3 cellular contexts compared by ENCODE assay signal in the genomic region with DNA sequence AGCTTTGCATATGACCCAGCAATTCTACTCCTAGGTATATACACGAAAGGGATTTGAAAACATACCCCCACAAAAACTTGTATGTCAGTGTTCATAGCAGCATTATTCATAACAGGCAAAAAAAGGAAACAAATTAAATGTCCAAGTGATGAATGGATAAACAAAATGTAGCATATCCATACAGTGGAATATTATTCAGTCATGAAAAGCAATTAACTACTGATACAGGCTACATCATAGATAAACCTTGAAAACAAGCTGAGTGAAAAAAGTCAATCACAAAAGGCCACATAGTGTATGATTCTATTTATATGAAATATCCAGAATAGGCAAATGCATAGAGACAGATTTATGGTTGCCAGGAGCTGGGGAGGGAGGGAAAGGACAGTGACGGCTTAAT.
TF ChIP-seq lines count a peak whose summit lies in the region.

No MANE protein-coding gene starts in this region.

TF ChIP-seq in SK-N-SH, 30 proteins besides CTCF, POLR2A, EP300 and RAD21:
- TF ChIP-seq MXI1 (IDR thresholded peaks at IDR 0.05; ENCODE audit: low read depth, low read length) (no peak), FOSL2 (IDR thresholded peaks at IDR 0.05; ENCODE audit: borderline replicate concordance, low read depth) (no peak), YY1 (IDR thresholded peaks at IDR 0.05; ENCODE audit: low read depth) (no peak), FOXM1 (IDR thresholded peaks at IDR 0.05; ENCODE audit: low read depth) (no peak), JUND (IDR thresholded peaks at IDR 0.05) (no peak), EZH2phosphoT487 (IDR thresholded peaks at IDR 0.05; ENCODE audit: borderline replicate concordance, low read depth) (no peak)
- TF ChIP-seq, protein P1, sequence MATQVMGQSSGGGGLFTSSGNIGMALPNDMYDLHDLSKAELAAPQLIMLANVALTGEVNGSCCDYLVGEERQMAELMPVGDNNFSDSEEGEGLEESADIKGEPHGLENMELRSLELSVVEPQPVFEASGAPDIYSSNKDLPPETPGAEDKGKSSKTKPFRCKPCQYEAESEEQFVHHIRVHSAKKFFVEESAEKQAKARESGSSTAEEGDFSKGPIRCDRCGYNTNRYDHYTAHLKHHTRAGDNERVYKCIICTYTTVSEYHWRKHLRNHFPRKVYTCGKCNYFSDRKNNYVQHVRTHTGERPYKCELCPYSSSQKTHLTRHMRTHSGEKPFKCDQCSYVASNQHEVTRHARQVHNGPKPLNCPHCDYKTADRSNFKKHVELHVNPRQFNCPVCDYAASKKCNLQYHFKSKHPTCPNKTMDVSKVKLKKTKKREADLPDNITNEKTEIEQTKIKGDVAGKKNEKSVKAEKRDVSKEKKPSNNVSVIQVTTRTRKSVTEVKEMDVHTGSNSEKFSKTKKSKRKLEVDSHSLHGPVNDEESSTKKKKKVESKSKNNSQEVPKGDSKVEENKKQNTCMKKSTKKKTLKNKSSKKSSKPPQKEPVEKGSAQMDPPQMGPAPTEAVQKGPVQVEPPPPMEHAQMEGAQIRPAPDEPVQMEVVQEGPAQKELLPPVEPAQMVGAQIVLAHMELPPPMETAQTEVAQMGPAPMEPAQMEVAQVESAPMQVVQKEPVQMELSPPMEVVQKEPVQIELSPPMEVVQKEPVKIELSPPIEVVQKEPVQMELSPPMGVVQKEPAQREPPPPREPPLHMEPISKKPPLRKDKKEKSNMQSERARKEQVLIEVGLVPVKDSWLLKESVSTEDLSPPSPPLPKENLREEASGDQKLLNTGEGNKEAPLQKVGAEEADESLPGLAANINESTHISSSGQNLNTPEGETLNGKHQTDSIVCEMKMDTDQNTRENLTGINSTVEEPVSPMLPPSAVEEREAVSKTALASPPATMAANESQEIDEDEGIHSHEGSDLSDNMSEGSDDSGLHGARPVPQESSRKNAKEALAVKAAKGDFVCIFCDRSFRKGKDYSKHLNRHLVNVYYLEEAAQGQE (IDR thresholded peaks at IDR 0.05; ENCODE audit: low read depth, low read length), result no peak
- TF ChIP-seq, protein P2, sequence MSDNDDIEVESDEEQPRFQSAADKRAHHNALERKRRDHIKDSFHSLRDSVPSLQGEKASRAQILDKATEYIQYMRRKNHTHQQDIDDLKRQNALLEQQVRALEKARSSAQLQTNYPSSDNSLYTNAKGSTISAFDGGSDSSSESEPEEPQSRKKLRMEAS (IDR thresholded peaks at IDR 0.05; ENCODE audit: low read depth), result no peak
- TF ChIP-seq, protein P3, sequence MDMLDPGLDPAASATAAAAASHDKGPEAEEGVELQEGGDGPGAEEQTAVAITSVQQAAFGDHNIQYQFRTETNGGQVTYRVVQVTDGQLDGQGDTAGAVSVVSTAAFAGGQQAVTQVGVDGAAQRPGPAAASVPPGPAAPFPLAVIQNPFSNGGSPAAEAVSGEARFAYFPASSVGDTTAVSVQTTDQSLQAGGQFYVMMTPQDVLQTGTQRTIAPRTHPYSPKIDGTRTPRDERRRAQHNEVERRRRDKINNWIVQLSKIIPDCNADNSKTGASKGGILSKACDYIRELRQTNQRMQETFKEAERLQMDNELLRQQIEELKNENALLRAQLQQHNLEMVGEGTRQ (IDR thresholded peaks at IDR 0.05; ENCODE audit: borderline replicate concordance, low read depth, low read length), result no peak
- TF ChIP-seq, protein P4, sequence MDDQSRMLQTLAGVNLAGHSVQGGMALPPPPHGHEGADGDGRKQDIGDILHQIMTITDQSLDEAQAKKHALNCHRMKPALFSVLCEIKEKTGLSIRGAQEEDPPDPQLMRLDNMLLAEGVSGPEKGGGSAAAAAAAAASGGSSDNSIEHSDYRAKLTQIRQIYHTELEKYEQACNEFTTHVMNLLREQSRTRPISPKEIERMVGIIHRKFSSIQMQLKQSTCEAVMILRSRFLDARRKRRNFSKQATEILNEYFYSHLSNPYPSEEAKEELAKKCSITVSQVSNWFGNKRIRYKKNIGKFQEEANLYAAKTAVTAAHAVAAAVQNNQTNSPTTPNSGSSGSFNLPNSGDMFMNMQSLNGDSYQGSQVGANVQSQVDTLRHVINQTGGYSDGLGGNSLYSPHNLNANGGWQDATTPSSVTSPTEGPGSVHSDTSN (IDR thresholded peaks at IDR 0.05), result no peak

TF ChIP-seq in SK-N-SH treated with all-trans-retinoic acid at 6 μM for 48 hours, 23 proteins besides CTCF, POLR2A, EP300 and RAD21 (continues in another document):
- TF ChIP-seq, protein P5, sequence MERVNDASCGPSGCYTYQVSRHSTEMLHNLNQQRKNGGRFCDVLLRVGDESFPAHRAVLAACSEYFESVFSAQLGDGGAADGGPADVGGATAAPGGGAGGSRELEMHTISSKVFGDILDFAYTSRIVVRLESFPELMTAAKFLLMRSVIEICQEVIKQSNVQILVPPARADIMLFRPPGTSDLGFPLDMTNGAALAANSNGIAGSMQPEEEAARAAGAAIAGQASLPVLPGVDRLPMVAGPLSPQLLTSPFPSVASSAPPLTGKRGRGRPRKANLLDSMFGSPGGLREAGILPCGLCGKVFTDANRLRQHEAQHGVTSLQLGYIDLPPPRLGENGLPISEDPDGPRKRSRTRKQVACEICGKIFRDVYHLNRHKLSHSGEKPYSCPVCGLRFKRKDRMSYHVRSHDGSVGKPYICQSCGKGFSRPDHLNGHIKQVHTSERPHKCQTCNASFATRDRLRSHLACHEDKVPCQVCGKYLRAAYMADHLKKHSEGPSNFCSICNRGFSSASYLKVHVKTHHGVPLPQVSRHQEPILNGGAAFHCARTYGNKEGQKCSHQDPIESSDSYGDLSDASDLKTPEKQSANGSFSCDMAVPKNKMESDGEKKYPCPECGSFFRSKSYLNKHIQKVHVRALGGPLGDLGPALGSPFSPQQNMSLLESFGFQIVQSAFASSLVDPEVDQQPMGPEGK (CRISPR knock-in tag; IDR thresholded peaks at IDR 0.05; ENCODE audit: borderline replicate concordance), result no peak
- TF ChIP-seq, protein P6, sequence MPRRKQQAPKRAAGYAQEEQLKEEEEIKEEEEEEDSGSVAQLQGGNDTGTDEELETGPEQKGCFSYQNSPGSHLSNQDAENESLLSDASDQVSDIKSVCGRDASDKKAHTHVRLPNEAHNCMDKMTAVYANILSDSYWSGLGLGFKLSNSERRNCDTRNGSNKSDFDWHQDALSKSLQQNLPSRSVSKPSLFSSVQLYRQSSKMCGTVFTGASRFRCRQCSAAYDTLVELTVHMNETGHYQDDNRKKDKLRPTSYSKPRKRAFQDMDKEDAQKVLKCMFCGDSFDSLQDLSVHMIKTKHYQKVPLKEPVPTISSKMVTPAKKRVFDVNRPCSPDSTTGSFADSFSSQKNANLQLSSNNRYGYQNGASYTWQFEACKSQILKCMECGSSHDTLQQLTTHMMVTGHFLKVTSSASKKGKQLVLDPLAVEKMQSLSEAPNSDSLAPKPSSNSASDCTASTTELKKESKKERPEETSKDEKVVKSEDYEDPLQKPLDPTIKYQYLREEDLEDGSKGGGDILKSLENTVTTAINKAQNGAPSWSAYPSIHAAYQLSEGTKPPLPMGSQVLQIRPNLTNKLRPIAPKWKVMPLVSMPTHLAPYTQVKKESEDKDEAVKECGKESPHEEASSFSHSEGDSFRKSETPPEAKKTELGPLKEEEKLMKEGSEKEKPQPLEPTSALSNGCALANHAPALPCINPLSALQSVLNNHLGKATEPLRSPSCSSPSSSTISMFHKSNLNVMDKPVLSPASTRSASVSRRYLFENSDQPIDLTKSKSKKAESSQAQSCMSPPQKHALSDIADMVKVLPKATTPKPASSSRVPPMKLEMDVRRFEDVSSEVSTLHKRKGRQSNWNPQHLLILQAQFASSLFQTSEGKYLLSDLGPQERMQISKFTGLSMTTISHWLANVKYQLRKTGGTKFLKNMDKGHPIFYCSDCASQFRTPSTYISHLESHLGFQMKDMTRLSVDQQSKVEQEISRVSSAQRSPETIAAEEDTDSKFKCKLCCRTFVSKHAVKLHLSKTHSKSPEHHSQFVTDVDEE (CRISPR knock-in tag; IDR thresholded peaks at IDR 0.05), result no peak
- no peak for TF ChIP-seq ZNF70 (CRISPR knock-in tag; IDR thresholded peaks at IDR 0.05)
- TF ChIP-seq CSDC2 (CRISPR knock-in tag; IDR thresholded peaks at IDR 0.05), result no peak
- TF ChIP-seq TCF4 (CRISPR knock-in tag; IDR thresholded peaks at IDR 0.05; ENCODE audit: borderline replicate concordance), result no peak
- TF ChIP-seq, protein P7, sequence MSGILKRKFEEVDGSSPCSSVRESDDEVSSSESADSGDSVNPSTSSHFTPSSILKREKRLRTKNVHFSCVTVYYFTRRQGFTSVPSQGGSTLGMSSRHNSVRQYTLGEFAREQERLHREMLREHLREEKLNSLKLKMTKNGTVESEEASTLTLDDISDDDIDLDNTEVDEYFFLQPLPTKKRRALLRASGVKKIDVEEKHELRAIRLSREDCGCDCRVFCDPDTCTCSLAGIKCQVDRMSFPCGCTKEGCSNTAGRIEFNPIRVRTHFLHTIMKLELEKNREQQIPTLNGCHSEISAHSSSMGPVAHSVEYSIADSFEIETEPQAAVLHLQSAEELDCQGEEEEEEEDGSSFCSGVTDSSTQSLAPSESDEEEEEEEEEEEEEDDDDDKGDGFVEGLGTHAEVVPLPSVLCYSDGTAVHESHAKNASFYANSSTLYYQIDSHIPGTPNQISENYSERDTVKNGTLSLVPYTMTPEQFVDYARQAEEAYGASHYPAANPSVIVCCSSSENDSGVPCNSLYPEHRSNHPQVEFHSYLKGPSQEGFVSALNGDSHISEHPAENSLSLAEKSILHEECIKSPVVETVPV (CRISPR knock-in tag; IDR thresholded peaks at IDR 0.05), result no peak
- TF ChIP-seq BACH2 (CRISPR knock-in tag; IDR thresholded peaks at IDR 0.05; ENCODE audit: borderline replicate concordance), result no peak
- no peak for TF ChIP-seq GLIS3 (CRISPR knock-in tag; IDR thresholded peaks at IDR 0.05)
- no peak for TF ChIP-seq RARB (CRISPR knock-in tag; IDR thresholded peaks at IDR 0.05)

TF ChIP-seq in H1, 55 proteins besides CTCF, POLR2A, EP300 and RAD21:
- no peak for TF ChIP-seq KDM5A (IDR thresholded peaks at IDR 0.05; ENCODE audit: low read length)
- TF ChIP-seq, protein P3 (IDR thresholded peaks at IDR 0.05; ENCODE audit: low read length), result no peak
- no peak for TF ChIP-seq EZH2 (IDR thresholded peaks at IDR 0.05; ENCODE audit: low read depth, low read length, severe bottlenecking)
- TF ChIP-seq MAFK (IDR thresholded peaks at IDR 0.05; ENCODE audit: low read depth, low read length), result no peak
- no peak for TF ChIP-seq CEBPB (IDR thresholded peaks at IDR 0.05; ENCODE audit: low read depth, low read length)
